Comparison of ENCODE assay signal across 20 cellular contexts in genomic region chr6:137856138-137856898, GRCh38. TPM values are rescaled to one million over a fixed set of nuclear protein-coding genes. Genes with fewer than 3 reads are reported as not detected.
A peak's percentile ranks its signal among the peaks of the same experiment; 100 is the strongest.
DNase-seq lines count a peak whose midpoint lies in the region; ATAC-seq and TF ChIP-seq lines count a peak whose summit lies in the region.
"Had no signal": no experiment of that assay in that cellular context is flagged by ENCODE, and none has a peak within 500 bp of the region (broad histone marks: within the 10 kb centered on the region; RNA-seq: fewer than 3 reads in every experiment).

No MANE protein-coding gene starts in this region.

- no peak overlapping the region for H3K4me2 ChIP-seq in DND-41 (ENCODE audit: insufficient read depth, low read length)
- H3K4me2 ChIP-seq: SK-N-SH had no signal

- peaks cover 36% of the 10 kb centered on the region for H3K36me3 ChIP-seq in DND-41 (ENCODE audit: insufficient read depth, low read length)

- H4K20me1 ChIP-seq in DND-41 (ENCODE audit: insufficient read depth, low read length) = no peaks in the 10 kb centered on the region

- H3K27ac ChIP-seq in DND-41 (ENCODE audit: low read length) = 0 out of 2 replicates have a peak overlapping the region, but pooled peaks have one; percentile 7

- H3K9ac ChIP-seq in DND-41 (ENCODE audit: low read depth, low read length) = no peak overlapping the region
- H3K9ac ChIP-seq: SK-N-SH had no signal

- H3K27me3 ChIP-seq in DND-41 (ENCODE audit: insufficient read depth, low read length, poor library complexity) = no peaks in the 10 kb centered on the region

- peaks cover 9% of the 10 kb centered on the region; the same call in 1 of the 2 replicates for H3K79me2 ChIP-seq in DND-41 (ENCODE audit: insufficient read depth, low read length)

- H3K9me3 ChIP-seq in DND-41 (ENCODE audit: insufficient read depth, low read length, severe bottlenecking) = no peaks in the 10 kb centered on the region
- H3K9me3 ChIP-seq: SK-N-SH had no signal

- ATAC-seq in DND-41 (ENCODE audit: insufficient read depth, low read depth) (no peak), HG02571 (IDR thresholded peaks at IDR 0.05; ENCODE audit: unreplicated experiment) (no peak)
- ATAC-seq: T-helper 17 cell had no signal

- DNase-seq in DND-41 = no peak
- DNase-seq in HUDEP-2 (lab: John Stamatoyannopoulos, UW; ENCODE audit: unreplicated experiment in 76 of 76) = peak in 58 of 76 experiments; percentile 6 to 93 (median 56)
- DNase-seq in NCI-H226 = peak; percentile 65
- peak; percentile 71 for DNase-seq in dermis blood vessel endothelial cell
- no peak for DNase-seq in COLO829 (ENCODE audit: low spot score)
- no peak for DNase-seq in SIG-M5 (lab: John Stamatoyannopoulos, UW)
- no peak for DNase-seq in hypothalamus (lab: John Stamatoyannopoulos, UW)
- DNase-seq: ACHN, AML-193, COR-L47, DMS153, H9, NCI-H1048, NCI-H2081 treated with DMSO at 0.1 percent for 48 hours, NCI-H446 treated with DMSO at 0.1 percent for 48 hours, NCI-H748 treated with DMSO at 0.1 percent for 48 hours, Right ventricle myocardium superior, SK-N-SH, T-helper 17 cell had no signal

- H3K4me3 ChIP-seq in DND-41 (ENCODE audit: low read depth in 1 of 2, low read length in 2 of 2) = no peak overlapping the region

- H2AFZ ChIP-seq in DND-41 (ENCODE audit: low read depth, low read length) = no peak overlapping the region

- TF ChIP-seq CTCF in DND-41 (IDR thresholded peaks at IDR 0.05; ENCODE audit: borderline replicate concordance, extremely low read depth, low read length, poor library complexity, severe bottlenecking) = no peak

- H3K4me1 ChIP-seq in DND-41 (ENCODE audit: insufficient read depth, low read length) = peaks cover 7% of the 10 kb centered on the region

RNA-seq across cellular contexts. Expression of gene TNFAIP3, which starts 10.7 kb away (rescaled TPM):
- total RNA-seq in dermis blood vessel endothelial cell = 5.4 and 13.4 TPM in 2 replicates

Comparison
In these comparisons a context has a peak if more than half of its experiments do, and no peak if none do; other contexts are left out.
1. DNase-seq: peak in HUDEP-2 (58 of 76), NCI-H226 (single experiment) and dermis blood vessel endothelial cell (single experiment); none in DND-41 (single experiment), COLO829 (single experiment), SIG-M5 (single experiment) and hypothalamus (0 of 51).